In genomic region chr12:15707516-15708199, GRCh38 we compare ENCODE assay signal across 19 cellular contexts.
"Had no signal": no experiment of that assay in that cellular context is flagged by ENCODE, and none has a peak within 500 bp of the region (broad histone marks: within the 10 kb centered on the region; RNA-seq: fewer than 3 reads in every experiment).

No MANE protein-coding gene starts in this region.

- H3K36me3 Mint-ChIP-seq: immature natural killer cell; naive B cell; stimulated activated memory B cell treated with anti-CD40 and anti-IgM and Interleukin-4, amounts not matched to agents 10 μg/mL and 1 μg/mL and 100 μg/mL, for 72 hours had no signal

- H3K27me3 Mint-ChIP-seq: stimulated activated memory B cell treated with anti-CD40 and anti-IgM and Interleukin-4, amounts not matched to agents 10 μg/mL and 1 μg/mL and 100 μg/mL, for 72 hours; stimulated activated naive CD8-positive, alpha-beta T cell treated with anti-CD3 and anti-CD28 coated beads, Interleukin-15, Interleukin-2, amounts not matched to agents 100 ng/mL and 50 ng/mL, for 24 hours had no signal

- H3K4me3 Mint-ChIP-seq: immature natural killer cell; naive B cell; nephron progenitor cell; stimulated activated memory B cell treated with anti-CD40 and anti-IgM and Interleukin-4, amounts not matched to agents 10 μg/mL and 1 μg/mL and 100 μg/mL, for 72 hours; stimulated activated naive CD8-positive, alpha-beta T cell treated with anti-CD3 and anti-CD28 coated beads, Interleukin-15, Interleukin-2, amounts not matched to agents 100 ng/mL and 50 ng/mL, for 24 hours had no signal

- DNase-seq: dermis blood vessel endothelial cell; foreskin keratinocyte; immature natural killer cell; left ventricle myocardium inferior; lower lobe of right lung; mesendoderm; naive B cell; nephron progenitor cell; psoas muscle; retina; right lobe of liver; stimulated activated CD4-positive, alpha-beta T cell treated with anti-CD3 and anti-CD28 coated beads, Interleukin-4, amount 100 ng/mL, for 1 hour; stimulated activated CD8-positive, alpha-beta memory T cell treated with anti-CD3 and anti-CD28 coated beads, Interleukin-4, amount 100 ng/mL, for 48 hours; tibial artery; upper lobe of left lung; uterus had no signal

- H3K9me3 Mint-ChIP-seq: naive B cell; nephron progenitor cell; stimulated activated memory B cell treated with anti-CD40 and anti-IgM and Interleukin-4, amounts not matched to agents 10 μg/mL and 1 μg/mL and 100 μg/mL, for 72 hours; stimulated activated naive CD8-positive, alpha-beta T cell treated with anti-CD3 and anti-CD28 coated beads, Interleukin-15, Interleukin-2, amounts not matched to agents 100 ng/mL and 50 ng/mL, for 24 hours had no signal

- H3K27ac Mint-ChIP-seq: immature natural killer cell; naive B cell; nephron progenitor cell; stimulated activated memory B cell treated with anti-CD40 and anti-IgM and Interleukin-4, amounts not matched to agents 10 μg/mL and 1 μg/mL and 100 μg/mL, for 72 hours; stimulated activated naive CD8-positive, alpha-beta T cell treated with anti-CD3 and anti-CD28 coated beads, Interleukin-15, Interleukin-2, amounts not matched to agents 100 ng/mL and 50 ng/mL, for 24 hours had no signal

- ATAC-seq: foreskin keratinocyte; psoas muscle; right lobe of liver; stimulated activated memory B cell treated with anti-CD40 and anti-IgM and Interleukin-4, amounts not matched to agents 10 μg/mL and 1 μg/mL and 100 μg/mL, for 72 hours had no signal

- FAIRE-seq: keratinocyte had no signal

- H3K4me1 Mint-ChIP-seq: immature natural killer cell, naive B cell had no signal
